In genomic region chr18:55343396-55344073, GRCh38 we compare ENCODE assay signal across 8 cellular contexts.
DNase-seq lines count a peak whose midpoint lies in the region; ATAC-seq and TF ChIP-seq lines count a peak whose summit lies in the region.

No MANE protein-coding gene starts in this region.

- H3K4me3 ChIP-seq in Loucy (ENCODE audit: low read length, poor library complexity, severe bottlenecking) = no peak overlapping the region

- H3K27me3 ChIP-seq in Loucy (ENCODE audit: insufficient read depth, low read length, poor library complexity, severe bottlenecking) = no peaks in the 10 kb centered on the region

- H3K4me3 Mint-ChIP-seq in brain = peak overlapping the region in 2 of 5 experiments; percentile 16 to 52
- H3K4me3 Mint-ChIP-seq in activated T-cell treated with anti-CD3 and anti-CD28 coated beads, Interleukin-2, amount 50 U/mL, for 4 hours = no peak overlapping the region

- no peaks in the 10 kb centered on the region for H3K9me2 ChIP-seq in Loucy (replicated peaks; ENCODE audit: low read depth, low read length)

- H3K9me3 Mint-ChIP-seq in brain = no peaks in the 10 kb centered on the region
- no peaks in the 10 kb centered on the region for H3K9me3 Mint-ChIP-seq in activated T-cell treated with anti-CD3 and anti-CD28 coated beads, Interleukin-2, amount 50 U/mL, for 4 hours

- ATAC-seq in GM19351 (IDR thresholded peaks at IDR 0.05; ENCODE audit: unreplicated experiment) (peak; percentile 87), GM18907 (IDR thresholded peaks at IDR 0.05; ENCODE audit: unreplicated experiment) (no peak)
- no peak for ATAC-seq in activated T-cell treated with anti-CD3 and anti-CD28 coated beads, Interleukin-2, amount 50 U/mL, for 4 hours

- no peak overlapping the region for H3K27ac ChIP-seq in C4-2B

- H3K9ac ChIP-seq in Loucy (ENCODE audit: low read depth, low read length, poor library complexity, severe bottlenecking) = no peak overlapping the region

- H3K36me3 Mint-ChIP-seq in brain = no peaks in the 10 kb centered on the region
- H3K36me3 Mint-ChIP-seq in activated T-cell treated with anti-CD3 and anti-CD28 coated beads, Interleukin-2, amount 50 U/mL, for 4 hours (ENCODE audit: insufficient read depth) = no peaks in the 10 kb centered on the region

- H3K27ac Mint-ChIP-seq in brain = peak overlapping the region; percentile 7 to 74 (median 50)

- H2AFZ ChIP-seq in Loucy (ENCODE audit: low read length) = no peak overlapping the region

- H3K36me3 ChIP-seq in Loucy (ENCODE audit: insufficient read depth, low read length) = no peaks in the 10 kb centered on the region

- no peaks in the 10 kb centered on the region for H3K79me2 ChIP-seq in Loucy (ENCODE audit: insufficient read depth, low read length)

- DNase-seq in myocyte (ENCODE audit: low read depth) = peak; percentile 56
- DNase-seq in activated T-cell treated with anti-CD3 and anti-CD28 coated beads, Interleukin-2, amount 50 U/mL, for 4 hours = no peak
- no peak for DNase-seq in stimulated activated CD4-positive, alpha-beta T cell treated with anti-CD3 and anti-CD28 coated beads, Interleukin-4, amount 100 ng/mL, for 24 hours

- no peaks in the 10 kb centered on the region for H3K27me3 Mint-ChIP-seq in brain
- no peaks in the 10 kb centered on the region for H3K27me3 Mint-ChIP-seq in activated T-cell treated with anti-CD3 and anti-CD28 coated beads, Interleukin-2, amount 50 U/mL, for 4 hours (ENCODE audit: low read depth)

- H3K9me3 ChIP-seq in Loucy (ENCODE audit: insufficient read depth, low read depth, low read length) = no peaks in the 10 kb centered on the region

- H3K4me1 ChIP-seq in Loucy (ENCODE audit: insufficient read depth, low read length, poor library complexity, severe bottlenecking) = peaks cover 26% of the 10 kb centered on the region

- no peaks in the 10 kb centered on the region for H4K20me1 ChIP-seq in Loucy (ENCODE audit: insufficient read depth, low read length, poor library complexity, severe bottlenecking)

- peaks cover 93% of the 10 kb centered on the region for H3K4me1 Mint-ChIP-seq in brain
- H3K4me1 Mint-ChIP-seq in activated T-cell treated with anti-CD3 and anti-CD28 coated beads, Interleukin-2, amount 50 U/mL, for 4 hours (ENCODE audit: low read depth) = no peaks in the 10 kb centered on the region

- H3K4me2 ChIP-seq in Loucy (ENCODE audit: low read depth, low read length, poor library complexity, severe bottlenecking) = no peak overlapping the region

- TF ChIP-seq CTCF in C4-2B (conservative IDR thresholded peaks at IDR 0.05) (peak; percentile 55), Loucy (conservative IDR thresholded peaks at IDR 0.05; ENCODE audit: low read length) (peak; percentile 79), brain (conservative IDR thresholded peaks at IDR 0.05) (peak; percentile 71 to 77)

- peaks cover 5% of the 10 kb centered on the region; the same call in 1 of the 2 replicates for H3F3A ChIP-seq in Loucy (ENCODE audit: low read depth)
